30 cellular contexts compared by ENCODE assay signal in genomic region chr6:168698923-168699322, GRCh38.
"Had no signal": no experiment of that assay in that cellular context is flagged by ENCODE, and none has a peak within 500 bp of the region (broad histone marks: within the 10 kb centered on the region; RNA-seq: fewer than 3 reads in every experiment).

No MANE protein-coding gene starts in this region.

- H3K4me3 ChIP-seq: adrenal gland, body of pancreas, esophagus muscularis mucosa, gastrocnemius medialis had no signal

- H3K4me1 ChIP-seq: adrenal gland, body of pancreas, foreskin keratinocyte, gastrocnemius medialis had no signal

- H3K9me3 ChIP-seq: adrenal gland, body of pancreas, esophagus muscularis mucosa, gastrocnemius medialis had no signal

- H3K36me3 Mint-ChIP-seq: activated naive CD4-positive, alpha-beta T cell treated with anti-CD3 and anti-CD28 coated beads, Interleukin-2, amount 50 U/mL, for 24 hours; activated naive CD8-positive, alpha-beta T cell treated with anti-CD3 and anti-CD28 coated beads for 36 hours had no signal

- H3K27ac Mint-ChIP-seq: activated CD4-positive, alpha-beta memory T cell treated with anti-CD3 and anti-CD28 coated beads, Interleukin-2, amount 10 ng/mL, durations not matched to agents 7 days and 5 days; activated CD4-positive, alpha-beta T cell treated with anti-CD3 and anti-CD28 coated beads, Interleukin-2, amount 10 ng/mL, durations not matched to agents 7 days and 5 days; activated naive CD4-positive, alpha-beta T cell treated with anti-CD3 and anti-CD28 coated beads for 36 hours; activated naive CD4-positive, alpha-beta T cell treated with anti-CD3 and anti-CD28 coated beads, Interleukin-2, amount 50 U/mL, for 24 hours; activated naive CD8-positive, alpha-beta T cell treated with anti-CD3 and anti-CD28 coated beads for 36 hours; activated naive CD8-positive, alpha-beta T cell treated with anti-CD3 and anti-CD28 coated beads, Interleukin-2, amount 50 U/mL, for 24 hours; activated T-helper 1 cell treated with anti-CD3 and anti-CD28 coated beads, Interleukin-12 subunit alpha, Interleukin-12 subunit beta, Interleukin-2, Interleukin-4 antibody, amounts not matched to agents 30 ng/mL and 10 ng/mL and 1 ng/mL, durations not matched to agents 14 hours and 24 hours and 36 hours; activated T-helper 2 cell treated with anti-CD3 and anti-CD28 coated beads, Interferon-gamma antibody, Interleukin-2, Interleukin-4, amounts not matched to agents 10 μg/mL and 5 μg/mL and 100 μg/mL, durations not matched to agents 14 hours and 24 hours and 36 hours; effector memory CD8-positive, alpha-beta T cell; WTC11 had no signal

- H3K9me3 Mint-ChIP-seq: activated CD4-positive, alpha-beta memory T cell treated with anti-CD3 and anti-CD28 coated beads, Interleukin-2, amount 10 ng/mL, durations not matched to agents 7 days and 5 days; activated CD4-positive, alpha-beta T cell treated with anti-CD3 and anti-CD28 coated beads, Interleukin-2, amount 10 ng/mL, durations not matched to agents 7 days and 5 days; activated naive CD4-positive, alpha-beta T cell treated with anti-CD3 and anti-CD28 coated beads, Interleukin-2, amount 50 U/mL, for 24 hours; activated T-helper 1 cell treated with anti-CD3 and anti-CD28 coated beads, Interleukin-12 subunit alpha, Interleukin-12 subunit beta, Interleukin-2, Interleukin-4 antibody, amounts not matched to agents 30 ng/mL and 10 ng/mL and 1 ng/mL, durations not matched to agents 14 hours and 24 hours and 36 hours; activated T-helper 2 cell treated with anti-CD3 and anti-CD28 coated beads, Interferon-gamma antibody, Interleukin-2, Interleukin-4, amounts not matched to agents 10 μg/mL and 5 μg/mL and 100 μg/mL, durations not matched to agents 14 hours and 24 hours and 36 hours; effector memory CD8-positive, alpha-beta T cell; WTC11 had no signal

- H3K27me3 ChIP-seq: adrenal gland, body of pancreas, esophagus muscularis mucosa, foreskin keratinocyte, gastrocnemius medialis had no signal

- H3K27me3 Mint-ChIP-seq: activated CD4-positive, alpha-beta memory T cell treated with anti-CD3 and anti-CD28 coated beads, Interleukin-2, amount 10 ng/mL, durations not matched to agents 7 days and 5 days; activated CD4-positive, alpha-beta T cell treated with anti-CD3 and anti-CD28 coated beads, Interleukin-2, amount 10 ng/mL, durations not matched to agents 7 days and 5 days; activated naive CD8-positive, alpha-beta T cell treated with anti-CD3 and anti-CD28 coated beads for 36 hours had no signal

- H3K4me1 Mint-ChIP-seq: activated CD4-positive, alpha-beta memory T cell treated with anti-CD3 and anti-CD28 coated beads, Interleukin-2, amount 10 ng/mL, durations not matched to agents 7 days and 5 days; activated CD4-positive, alpha-beta T cell treated with anti-CD3 and anti-CD28 coated beads, Interleukin-2, amount 10 ng/mL, durations not matched to agents 7 days and 5 days; activated naive CD4-positive, alpha-beta T cell treated with anti-CD3 and anti-CD28 coated beads, Interleukin-2, amount 50 U/mL, for 24 hours; activated naive CD8-positive, alpha-beta T cell treated with anti-CD3 and anti-CD28 coated beads for 36 hours; activated naive CD8-positive, alpha-beta T cell treated with anti-CD3 and anti-CD28 coated beads, Interleukin-2, amount 50 U/mL, for 24 hours had no signal

- ATAC-seq: activated naive CD8-positive, alpha-beta T cell treated with anti-CD3 and anti-CD28 coated beads, Interleukin-2, amount 50 U/mL, for 24 hours; body of pancreas; effector memory CD8-positive, alpha-beta T cell; foreskin keratinocyte; gastrocnemius medialis; WTC11 had no signal

- DNase-seq: activated CD4-positive, alpha-beta memory T cell treated with anti-CD3 and anti-CD28 coated beads, Interleukin-2, amount 10 ng/mL, durations not matched to agents 7 days and 5 days; activated CD4-positive, alpha-beta T cell treated with anti-CD3 and anti-CD28 coated beads for 1 hour; activated CD4-positive, alpha-beta T cell treated with anti-CD3 and anti-CD28 coated beads for 4 hours; activated CD4-positive, alpha-beta T cell treated with anti-CD3 and anti-CD28 coated beads, Interleukin-2, amount 10 ng/mL, durations not matched to agents 7 days and 5 days; activated CD4-positive, alpha-beta T cell treated with anti-CD3 and anti-CD28 coated beads, Interleukin-2, amount 50 U/mL, for 4 hours; activated CD8-positive, alpha-beta memory T cell treated with anti-CD3 and anti-CD28 coated beads, Interleukin-2, amount 50 U/mL, for 4 hours; activated effector memory CD4-positive, alpha-beta T cell treated with anti-CD3 and anti-CD28 coated beads, Interleukin-2, amount 50 U/mL, for 16 hours; activated naive CD4-positive, alpha-beta T cell treated with anti-CD3 and anti-CD28 coated beads for 36 hours; activated naive CD8-positive, alpha-beta T cell treated with anti-CD3 and anti-CD28 coated beads for 36 hours; activated naive CD8-positive, alpha-beta T cell treated with anti-CD3 and anti-CD28 coated beads, Interleukin-2, amount 50 U/mL, for 24 hours; activated T-cell treated with anti-CD3 and anti-CD28 coated beads, Interleukin-2, amount 50 U/mL, for 1 hour; activated T-cell treated with anti-CD3 and anti-CD28 coated beads, Interleukin-2, amount 50 U/mL, for 48 hours; adrenal gland; aorta; body of pancreas; cortex of kidney; dermis blood vessel endothelial cell; effector CD4-positive, alpha-beta T cell; effector memory CD8-positive, alpha-beta T cell; erythroblast; foreskin keratinocyte; gastrocnemius medialis; glutamatergic neuron; T-helper 2 cell had no signal

- H3K4me3 Mint-ChIP-seq: activated CD4-positive, alpha-beta memory T cell treated with anti-CD3 and anti-CD28 coated beads, Interleukin-2, amount 10 ng/mL, durations not matched to agents 7 days and 5 days; activated CD4-positive, alpha-beta T cell treated with anti-CD3 and anti-CD28 coated beads, Interleukin-2, amount 10 ng/mL, durations not matched to agents 7 days and 5 days; activated naive CD4-positive, alpha-beta T cell treated with anti-CD3 and anti-CD28 coated beads for 36 hours; activated naive CD4-positive, alpha-beta T cell treated with anti-CD3 and anti-CD28 coated beads, Interleukin-2, amount 50 U/mL, for 24 hours; activated naive CD8-positive, alpha-beta T cell treated with anti-CD3 and anti-CD28 coated beads for 36 hours; activated naive CD8-positive, alpha-beta T cell treated with anti-CD3 and anti-CD28 coated beads, Interleukin-2, amount 50 U/mL, for 24 hours; activated T-helper 1 cell treated with anti-CD3 and anti-CD28 coated beads, Interleukin-12 subunit alpha, Interleukin-12 subunit beta, Interleukin-2, Interleukin-4 antibody, amounts not matched to agents 30 ng/mL and 10 ng/mL and 1 ng/mL, durations not matched to agents 14 hours and 24 hours and 36 hours; effector memory CD8-positive, alpha-beta T cell; WTC11 had no signal

- H3K36me3 ChIP-seq: adrenal gland, esophagus muscularis mucosa, gastrocnemius medialis had no signal

- H3K27ac ChIP-seq: adrenal gland, body of pancreas, foreskin keratinocyte, gastrocnemius medialis, VCaP had no signal
